1 cellular context compared by ENCODE assay signal in the genomic region with DNA sequence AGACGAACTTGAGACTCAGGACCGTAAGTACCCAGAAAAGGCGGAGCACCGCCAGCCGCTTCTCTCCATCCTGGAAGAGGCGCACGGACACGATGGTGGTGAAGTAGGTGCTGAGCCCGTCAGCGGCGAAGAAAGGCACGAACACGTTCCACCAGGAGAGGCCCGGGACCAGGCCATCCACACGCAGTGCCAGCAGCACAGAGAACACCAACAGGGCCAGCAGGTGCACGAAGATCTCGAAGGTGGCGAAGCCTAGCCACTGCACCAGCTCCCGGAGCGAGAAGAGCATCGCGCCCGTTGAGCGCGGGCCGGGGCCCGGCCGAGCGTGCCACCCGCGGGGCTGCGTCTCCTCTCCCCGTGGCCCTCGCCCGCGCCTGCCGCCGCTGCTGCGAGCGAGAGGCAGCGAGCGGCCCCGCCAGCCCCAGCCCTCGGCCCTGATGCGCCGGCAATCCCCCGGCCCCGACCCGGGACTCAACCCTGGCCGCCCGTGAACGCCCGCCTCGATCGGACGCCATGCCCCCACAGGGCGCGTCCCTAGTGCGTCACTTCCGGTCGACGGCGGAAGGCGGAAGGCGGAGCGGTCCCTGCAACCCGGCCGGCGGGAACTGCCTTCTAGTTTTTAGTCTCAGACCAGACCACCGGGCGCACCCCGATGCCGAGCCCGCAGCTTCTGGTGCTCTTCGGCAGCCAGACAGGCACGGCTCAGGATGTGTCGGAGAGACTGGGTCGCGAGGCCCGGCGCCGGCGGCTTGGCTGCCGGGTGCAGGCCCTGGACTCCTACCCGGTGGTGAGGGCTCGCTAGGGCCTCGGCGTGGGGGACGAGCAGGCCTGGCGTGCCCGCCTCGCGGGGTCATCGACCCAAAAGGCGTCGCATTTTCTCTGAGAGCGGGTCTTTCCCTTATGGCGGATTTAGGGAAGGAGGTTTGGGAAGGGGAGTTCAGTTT.
TF ChIP-seq lines count a peak whose summit lies in the region.

Gene NDOR1 (plus strand): TSS at position 575 of the 944 bp plus-strand sequence. CDS start 78 bp downstream, at position 653.
A gene with protein sequence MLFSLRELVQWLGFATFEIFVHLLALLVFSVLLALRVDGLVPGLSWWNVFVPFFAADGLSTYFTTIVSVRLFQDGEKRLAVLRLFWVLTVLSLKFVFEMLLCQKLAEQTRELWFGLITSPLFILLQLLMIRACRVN (minus strand): TSS at position 523 of the 944 bp plus-strand sequence. CDS start 234 bp downstream, at position 289.

TF ChIP-seq in HepG2, 621 proteins besides CTCF, POLR2A, EP300 and RAD21 (continued from another document and continues in another):
- TF ChIP-seq ARID5B (CRISPR knock-in tag; IDR thresholded peaks at IDR 0.05) (peak; percentile 49; the same call in 1 of the 2 replicates), KIAA2018 (CRISPR knock-in tag; IDR thresholded peaks at IDR 0.05; ENCODE audit: borderline replicate concordance) (no peak), TIGD3 (CRISPR knock-in tag; IDR thresholded peaks at IDR 0.05; ENCODE audit: borderline replicate concordance) (no peak; the same call in 1 of the 2 replicates), ZNF292 (CRISPR knock-in tag; IDR thresholded peaks at IDR 0.05; ENCODE audit: borderline replicate concordance, low read depth) (no peak), LRRFIP1 (CRISPR knock-in tag; conservative IDR thresholded peaks at IDR 0.05) (no peak), RNF2 (conservative IDR thresholded peaks at IDR 0.05; ENCODE audit: low read depth) (no peak), SP5 (CRISPR knock-in tag; IDR thresholded peaks at IDR 0.05; ENCODE audit: borderline replicate concordance, low read depth) (peak; percentile 58; the same call in 1 of the 2 replicates), ZNF740 (CRISPR knock-in tag; IDR thresholded peaks at IDR 0.05) (no peak; the same call in 1 of the 2 replicates), TRAFD1 (CRISPR knock-in tag; IDR thresholded peaks at IDR 0.05; ENCODE audit: borderline replicate concordance) (no peak), HMGA1 (CRISPR knock-in tag; conservative IDR thresholded peaks at IDR 0.05) (no peak), ZNF280B (CRISPR knock-in tag; IDR thresholded peaks at IDR 0.05; ENCODE audit: borderline replicate concordance) (no peak), CREB1 (IDR thresholded peaks at IDR 0.05) (peak; percentile 95), CREB1 (CRISPR knock-in tag; IDR thresholded peaks at IDR 0.05) (peak; percentile 96), ZSCAN21 (CRISPR knock-in tag; IDR thresholded peaks at IDR 0.05; ENCODE audit: borderline replicate concordance) (no peak)
- TF ChIP-seq, protein P1, sequence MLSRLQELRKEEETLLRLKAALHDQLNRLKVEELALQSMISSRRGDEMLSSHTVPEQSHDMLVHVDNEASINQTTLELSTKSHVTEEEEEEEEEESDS (CRISPR knock-in tag; IDR thresholded peaks at IDR 0.05; ENCODE audit: borderline replicate concordance): no peak
- TF ChIP-seq, protein P2, sequence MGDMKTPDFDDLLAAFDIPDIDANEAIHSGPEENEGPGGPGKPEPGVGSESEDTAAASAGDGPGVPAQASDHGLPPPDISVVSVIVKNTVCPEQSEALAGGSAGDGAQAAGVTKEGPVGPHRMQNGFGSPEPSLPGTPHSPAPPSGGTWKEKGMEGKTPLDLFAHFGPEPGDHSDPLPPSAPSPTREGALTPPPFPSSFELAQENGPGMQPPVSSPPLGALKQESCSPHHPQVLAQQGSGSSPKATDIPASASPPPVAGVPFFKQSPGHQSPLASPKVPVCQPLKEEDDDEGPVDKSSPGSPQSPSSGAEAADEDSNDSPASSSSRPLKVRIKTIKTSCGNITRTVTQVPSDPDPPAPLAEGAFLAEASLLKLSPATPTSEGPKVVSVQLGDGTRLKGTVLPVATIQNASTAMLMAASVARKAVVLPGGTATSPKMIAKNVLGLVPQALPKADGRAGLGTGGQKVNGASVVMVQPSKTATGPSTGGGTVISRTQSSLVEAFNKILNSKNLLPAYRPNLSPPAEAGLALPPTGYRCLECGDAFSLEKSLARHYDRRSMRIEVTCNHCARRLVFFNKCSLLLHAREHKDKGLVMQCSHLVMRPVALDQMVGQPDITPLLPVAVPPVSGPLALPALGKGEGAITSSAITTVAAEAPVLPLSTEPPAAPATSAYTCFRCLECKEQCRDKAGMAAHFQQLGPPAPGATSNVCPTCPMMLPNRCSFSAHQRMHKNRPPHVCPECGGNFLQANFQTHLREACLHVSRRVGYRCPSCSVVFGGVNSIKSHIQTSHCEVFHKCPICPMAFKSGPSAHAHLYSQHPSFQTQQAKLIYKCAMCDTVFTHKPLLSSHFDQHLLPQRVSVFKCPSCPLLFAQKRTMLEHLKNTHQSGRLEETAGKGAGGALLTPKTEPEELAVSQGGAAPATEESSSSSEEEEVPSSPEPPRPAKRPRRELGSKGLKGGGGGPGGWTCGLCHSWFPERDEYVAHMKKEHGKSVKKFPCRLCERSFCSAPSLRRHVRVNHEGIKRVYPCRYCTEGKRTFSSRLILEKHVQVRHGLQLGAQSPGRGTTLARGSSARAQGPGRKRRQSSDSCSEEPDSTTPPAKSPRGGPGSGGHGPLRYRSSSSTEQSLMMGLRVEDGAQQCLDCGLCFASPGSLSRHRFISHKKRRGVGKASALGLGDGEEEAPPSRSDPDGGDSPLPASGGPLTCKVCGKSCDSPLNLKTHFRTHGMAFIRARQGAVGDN (CRISPR knock-in tag; IDR thresholded peaks at IDR 0.05): peak; percentile 77
